Comparison of ENCODE assay signal across 1 cellular context in genomic region chr3:158679547-158680000, GRCh38.
TF ChIP-seq lines count a peak whose summit lies in the region.

No MANE protein-coding gene starts in this region.

TF ChIP-seq in K562, 482 proteins besides CTCF, POLR2A, EP300 and RAD21 (continued from another document and continues in another):
- no peak for TF ChIP-seq ZNF584 (CRISPR knock-in tag; IDR thresholded peaks at IDR 0.05; ENCODE audit: low read depth)
- TF ChIP-seq MCM7 (IDR thresholded peaks at IDR 0.05): no peak
- no peak for TF ChIP-seq SRSF3 (IDR thresholded peaks at IDR 0.05; ENCODE audit: insufficient read depth, low read length)
- TF ChIP-seq HDAC1 (IDR thresholded peaks at IDR 0.05): 0 out of 4 replicates have a peak, but pooled peaks of 1 of the 2 experiments have one; percentile 20
- TF ChIP-seq ZNF644 (tag; IDR thresholded peaks at IDR 0.05; ENCODE audit: low read depth): no peak
- TF ChIP-seq THAP7 (CRISPR knock-in tag; IDR thresholded peaks at IDR 0.05): no peak
- TF ChIP-seq HCFC1 (IDR thresholded peaks at IDR 0.05; ENCODE audit: low read depth, low read length): no peak
- no peak for TF ChIP-seq ZC3H4 (CRISPR knock-in tag; IDR thresholded peaks at IDR 0.05; ENCODE audit: borderline replicate concordance)
- TF ChIP-seq KDM1A (IDR thresholded peaks at IDR 0.05): peak; percentile 69
- peak; percentile 98 for TF ChIP-seq ARID1B (IDR thresholded peaks at IDR 0.05)
- no peak for TF ChIP-seq SMAD4 (CRISPR knock-in tag; conservative IDR thresholded peaks at IDR 0.05)
- TF ChIP-seq, protein P1, sequence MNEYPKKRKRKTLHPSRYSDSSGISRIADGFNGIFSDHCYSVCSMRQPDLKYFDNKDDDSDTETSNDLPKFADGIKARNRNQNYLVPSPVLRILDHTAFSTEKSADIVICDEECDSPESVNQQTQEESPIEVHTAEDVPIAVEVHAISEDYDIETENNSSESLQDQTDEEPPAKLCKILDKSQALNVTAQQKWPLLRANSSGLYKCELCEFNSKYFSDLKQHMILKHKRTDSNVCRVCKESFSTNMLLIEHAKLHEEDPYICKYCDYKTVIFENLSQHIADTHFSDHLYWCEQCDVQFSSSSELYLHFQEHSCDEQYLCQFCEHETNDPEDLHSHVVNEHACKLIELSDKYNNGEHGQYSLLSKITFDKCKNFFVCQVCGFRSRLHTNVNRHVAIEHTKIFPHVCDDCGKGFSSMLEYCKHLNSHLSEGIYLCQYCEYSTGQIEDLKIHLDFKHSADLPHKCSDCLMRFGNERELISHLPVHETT (CRISPR knock-in tag; conservative IDR thresholded peaks at IDR 0.05 in 1 of 2, IDR thresholded peaks at IDR 0.05 in 1 of 2): no peak
- TF ChIP-seq STAT5B (CRISPR knock-in tag; IDR thresholded peaks at IDR 0.05): no peak
- TF ChIP-seq, protein P2, sequence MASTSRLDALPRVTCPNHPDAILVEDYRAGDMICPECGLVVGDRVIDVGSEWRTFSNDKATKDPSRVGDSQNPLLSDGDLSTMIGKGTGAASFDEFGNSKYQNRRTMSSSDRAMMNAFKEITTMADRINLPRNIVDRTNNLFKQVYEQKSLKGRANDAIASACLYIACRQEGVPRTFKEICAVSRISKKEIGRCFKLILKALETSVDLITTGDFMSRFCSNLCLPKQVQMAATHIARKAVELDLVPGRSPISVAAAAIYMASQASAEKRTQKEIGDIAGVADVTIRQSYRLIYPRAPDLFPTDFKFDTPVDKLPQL (IDR thresholded peaks at IDR 0.05; ENCODE audit: extremely low read depth, insufficient read length): no peak
- no peak for TF ChIP-seq ZFX (CRISPR knock-in tag; IDR thresholded peaks at IDR 0.05)
- peak; percentile 95 for TF ChIP-seq MAFF (IDR thresholded peaks at IDR 0.05; ENCODE audit: low read length)
- TF ChIP-seq GATA2 (CRISPR knock-in tag; IDR thresholded peaks at IDR 0.05): no peak
- no peak for TF ChIP-seq ASH1L (IDR thresholded peaks at IDR 0.05; ENCODE audit: borderline replicate concordance, low read depth, partially characterized antibody)
- TF ChIP-seq ZNF41 (CRISPR knock-in tag; conservative IDR thresholded peaks at IDR 0.05): no peak
- no peak for TF ChIP-seq GATAD2A (IDR thresholded peaks at IDR 0.05)
- TF ChIP-seq AFF4 (CRISPR knock-in tag; IDR thresholded peaks at IDR 0.05): no peak
- TF ChIP-seq FOXJ2 (tag; IDR thresholded peaks at IDR 0.05): no peak
- TF ChIP-seq PML (IDR thresholded peaks at IDR 0.05; ENCODE audit: low read length): no peak
- TF ChIP-seq ZNF696 (CRISPR knock-in tag; conservative IDR thresholded peaks at IDR 0.05): no peak
- TF ChIP-seq, protein P3, sequence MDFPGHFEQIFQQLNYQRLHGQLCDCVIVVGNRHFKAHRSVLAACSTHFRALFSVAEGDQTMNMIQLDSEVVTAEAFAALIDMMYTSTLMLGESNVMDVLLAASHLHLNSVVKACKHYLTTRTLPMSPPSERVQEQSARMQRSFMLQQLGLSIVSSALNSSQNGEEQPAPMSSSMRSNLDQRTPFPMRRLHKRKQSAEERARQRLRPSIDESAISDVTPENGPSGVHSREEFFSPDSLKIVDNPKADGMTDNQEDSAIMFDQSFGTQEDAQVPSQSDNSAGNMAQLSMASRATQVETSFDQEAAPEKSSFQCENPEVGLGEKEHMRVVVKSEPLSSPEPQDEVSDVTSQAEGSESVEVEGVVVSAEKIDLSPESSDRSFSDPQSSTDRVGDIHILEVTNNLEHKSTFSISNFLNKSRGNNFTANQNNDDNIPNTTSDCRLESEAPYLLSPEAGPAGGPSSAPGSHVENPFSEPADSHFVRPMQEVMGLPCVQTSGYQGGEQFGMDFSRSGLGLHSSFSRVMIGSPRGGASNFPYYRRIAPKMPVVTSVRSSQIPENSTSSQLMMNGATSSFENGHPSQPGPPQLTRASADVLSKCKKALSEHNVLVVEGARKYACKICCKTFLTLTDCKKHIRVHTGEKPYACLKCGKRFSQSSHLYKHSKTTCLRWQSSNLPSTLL (IDR thresholded peaks at IDR 0.05): no peak
- TF ChIP-seq ZNF436 (CRISPR knock-in tag; IDR thresholded peaks at IDR 0.05): no peak
- TF ChIP-seq HNRNPLL (IDR thresholded peaks at IDR 0.05; ENCODE audit: low read depth, low read length, poor library complexity, severe bottlenecking): no peak
- no peak for TF ChIP-seq FOXP1 (CRISPR knock-in tag; IDR thresholded peaks at IDR 0.05)
- TF ChIP-seq TCFL5 (CRISPR knock-in tag; conservative IDR thresholded peaks at IDR 0.05): no peak
- no peak for TF ChIP-seq PRDM10 (IDR thresholded peaks at IDR 0.05; ENCODE audit: partially characterized antibody)
- no peak for TF ChIP-seq ZBTB40 (IDR thresholded peaks at IDR 0.05)
- no peak for TF ChIP-seq ZBTB40 (CRISPR knock-in tag; IDR thresholded peaks at IDR 0.05)
- peak; percentile 88 for TF ChIP-seq HMBOX1 (IDR thresholded peaks at IDR 0.05)
- no peak for TF ChIP-seq ZFPM2 (CRISPR knock-in tag; IDR thresholded peaks at IDR 0.05)
